In the genomic region with DNA sequence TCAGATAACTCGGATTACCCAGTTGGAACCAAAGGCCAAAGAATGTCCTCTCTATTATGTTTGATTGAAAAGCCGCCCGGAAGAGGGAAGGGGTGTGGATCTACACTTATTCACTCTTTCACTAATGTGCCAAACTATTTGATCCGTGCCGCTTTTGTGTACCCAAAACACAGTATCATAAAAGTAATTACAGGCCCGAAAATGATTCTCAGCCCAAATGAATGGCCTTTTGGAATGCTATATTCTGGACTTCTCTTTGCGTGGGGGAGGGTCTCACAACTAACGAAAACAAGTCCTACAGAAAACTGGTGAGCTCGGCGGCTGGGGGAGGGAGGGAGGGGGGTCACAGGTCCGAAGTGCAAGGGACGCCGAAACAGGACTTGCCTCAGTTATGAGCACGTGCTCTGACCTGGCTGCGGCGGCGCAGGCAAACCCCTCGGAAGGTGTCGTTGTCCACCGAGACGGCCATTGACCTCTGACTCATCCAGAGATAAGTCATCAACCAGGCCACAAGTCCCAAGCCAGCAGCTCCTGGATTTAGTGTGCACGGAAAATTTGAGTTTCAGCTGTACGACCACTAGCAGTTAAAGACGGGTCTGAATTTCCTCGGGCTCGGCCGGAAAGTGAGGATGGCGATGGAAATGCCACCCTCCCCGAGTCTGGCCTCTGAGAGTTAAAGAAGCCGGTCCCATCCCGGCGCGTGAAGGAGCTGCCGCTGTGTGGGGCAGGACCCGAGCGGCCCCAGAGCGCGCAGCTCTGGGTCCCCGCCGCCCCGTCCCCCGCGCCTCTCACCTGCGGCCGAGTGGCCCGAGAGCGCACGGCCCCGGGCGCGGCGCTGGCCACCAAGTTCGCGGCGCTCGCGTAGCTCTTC, we compare ENCODE assay signal across 8 cellular contexts. TPM values are rescaled to one million over a fixed set of nuclear protein-coding genes. Genes with fewer than 3 reads are reported as not detected.
DNase-seq lines count a peak whose midpoint lies in the region; ATAC-seq and TF ChIP-seq lines count a peak whose summit lies in the region.

No MANE protein-coding gene starts in this region.

- H3K27me3 Mint-ChIP-seq in activated naive CD8-positive, alpha-beta T cell treated with anti-CD3 and anti-CD28 coated beads, Interleukin-2, amount 10 ng/mL, durations not matched to agents 7 days and 5 days: peaks cover 53% of the 10 kb centered on the region
- H3K27me3 Mint-ChIP-seq in activated T-helper 2 cell treated with anti-CD3 and anti-CD28 coated beads, Interferon-gamma antibody, Interleukin-2, Interleukin-4, amounts not matched to agents 10 μg/mL and 5 μg/mL and 100 μg/mL, durations not matched to agents 14 hours and 24 hours and 36 hours (ENCODE audit: low read depth): peaks cover 63% of the 10 kb centered on the region

- TF ChIP-seq CTCF in BE2C (IDR thresholded peaks at IDR 0.05; ENCODE audit: low read depth, low read length): no peak

- DNase-seq in BE2C (no peak), Right ventricle myocardium inferior (ENCODE audit: missing footprints) (peak; percentile 62), occipital lobe (lab: John Stamatoyannopoulos, UW) (peak; percentile 63), mesenteric fat pad (ENCODE audit: low spot score) (no peak), KBM-7 (no peak)
- peak; percentile 26 for DNase-seq in activated naive CD8-positive, alpha-beta T cell treated with anti-CD3 and anti-CD28 coated beads, Interleukin-2, amount 10 ng/mL, durations not matched to agents 7 days and 5 days
- no peak for DNase-seq in activated T-helper 2 cell treated with anti-CD3 and anti-CD28 coated beads, Interferon-gamma antibody, Interleukin-2, Interleukin-4, amounts not matched to agents 10 μg/mL and 5 μg/mL and 100 μg/mL, durations not matched to agents 14 hours and 24 hours and 36 hours (ENCODE audit: low spot score)

- no peaks in the 10 kb centered on the region for H3K9me3 Mint-ChIP-seq in activated naive CD8-positive, alpha-beta T cell treated with anti-CD3 and anti-CD28 coated beads, Interleukin-2, amount 10 ng/mL, durations not matched to agents 7 days and 5 days
- H3K9me3 Mint-ChIP-seq in activated T-helper 2 cell treated with anti-CD3 and anti-CD28 coated beads, Interferon-gamma antibody, Interleukin-2, Interleukin-4, amounts not matched to agents 10 μg/mL and 5 μg/mL and 100 μg/mL, durations not matched to agents 14 hours and 24 hours and 36 hours: no peaks in the 10 kb centered on the region

- no peaks in the 10 kb centered on the region for H3K36me3 ChIP-seq in BE2C

- no peaks in the 10 kb centered on the region for H3K36me3 Mint-ChIP-seq in activated naive CD8-positive, alpha-beta T cell treated with anti-CD3 and anti-CD28 coated beads, Interleukin-2, amount 10 ng/mL, durations not matched to agents 7 days and 5 days
- no peaks in the 10 kb centered on the region for H3K36me3 Mint-ChIP-seq in activated T-helper 2 cell treated with anti-CD3 and anti-CD28 coated beads, Interferon-gamma antibody, Interleukin-2, Interleukin-4, amounts not matched to agents 10 μg/mL and 5 μg/mL and 100 μg/mL, durations not matched to agents 14 hours and 24 hours and 36 hours (ENCODE audit: low read depth)

- POLR2A ChIA-PET in activated naive CD8-positive, alpha-beta T cell treated with anti-CD3 and anti-CD28 coated beads, Interleukin-2, amount 10 ng/mL, durations not matched to agents 7 days and 5 days (lab: Charles Lee): no interaction called here

- no peak overlapping the region for H3K27ac Mint-ChIP-seq in activated naive CD8-positive, alpha-beta T cell treated with anti-CD3 and anti-CD28 coated beads, Interleukin-2, amount 10 ng/mL, durations not matched to agents 7 days and 5 days
- no peak overlapping the region for H3K27ac Mint-ChIP-seq in activated T-helper 2 cell treated with anti-CD3 and anti-CD28 coated beads, Interferon-gamma antibody, Interleukin-2, Interleukin-4, amounts not matched to agents 10 μg/mL and 5 μg/mL and 100 μg/mL, durations not matched to agents 14 hours and 24 hours and 36 hours

- ATAC-seq in HG02759 (IDR thresholded peaks at IDR 0.05; ENCODE audit: unreplicated experiment): peak; percentile 55
- peak; percentile 14 for ATAC-seq in activated naive CD8-positive, alpha-beta T cell treated with anti-CD3 and anti-CD28 coated beads, Interleukin-2, amount 10 ng/mL, durations not matched to agents 7 days and 5 days (ENCODE audit: low read depth)
- ATAC-seq in Right ventricle myocardium inferior: peak; percentile 17

- intact Hi-C loops in Right ventricle myocardium inferior (cut with DNase I): loop anchor here (2.0 to 5.0 kb wide), 2 partner anchors 38 to 47 kb away; partner anchors contain the start of gene PRSS48
- intact Hi-C loops in activated T-helper 2 cell treated with anti-CD3 and anti-CD28 coated beads, Interferon-gamma antibody, Interleukin-2, Interleukin-4, amounts not matched to agents 10 μg/mL and 5 μg/mL and 100 μg/mL, durations not matched to agents 14 hours and 24 hours and 36 hours (cut with micrococcal nuclease): no loop called here

- in situ Hi-C loops in KBM-7 (cut with MboI; ENCODE audit: low pct_unique_long_range_greater_than_20kb, low sequenced_read_pairs): no loop called here

- H3K27me3 ChIP-seq in BE2C: no peaks in the 10 kb centered on the region; the same call in 1 of the 2 replicates

- H3K4me3 Mint-ChIP-seq in activated naive CD8-positive, alpha-beta T cell treated with anti-CD3 and anti-CD28 coated beads, Interleukin-2, amount 10 ng/mL, durations not matched to agents 7 days and 5 days: peak overlapping the region; percentile 36
- H3K4me3 Mint-ChIP-seq in activated T-helper 2 cell treated with anti-CD3 and anti-CD28 coated beads, Interferon-gamma antibody, Interleukin-2, Interleukin-4, amounts not matched to agents 10 μg/mL and 5 μg/mL and 100 μg/mL, durations not matched to agents 14 hours and 24 hours and 36 hours (ENCODE audit: low read depth): no peak overlapping the region

- peaks cover 9% of the 10 kb centered on the region for H3K4me1 Mint-ChIP-seq in activated naive CD8-positive, alpha-beta T cell treated with anti-CD3 and anti-CD28 coated beads, Interleukin-2, amount 10 ng/mL, durations not matched to agents 7 days and 5 days
- peaks cover 2% of the 10 kb centered on the region for H3K4me1 Mint-ChIP-seq in activated T-helper 2 cell treated with anti-CD3 and anti-CD28 coated beads, Interferon-gamma antibody, Interleukin-2, Interleukin-4, amounts not matched to agents 10 μg/mL and 5 μg/mL and 100 μg/mL, durations not matched to agents 14 hours and 24 hours and 36 hours (ENCODE audit: low read depth)

- peak overlapping the region; percentile 72 for H3K4me3 ChIP-seq in BE2C (ENCODE audit: low read depth, low read length)

- H3K9me3 ChIP-seq in BE2C: no peaks in the 10 kb centered on the region

- H3K4me1 ChIP-seq in BE2C: no peaks in the 10 kb centered on the region

RNA-seq across cellular contexts. Expression of gene SH3D19, which starts 0.7 kb away (rescaled TPM):
- polyA plus RNA-seq in BE2C (2012; ENCODE audit: insufficient read depth, insufficient read length, low read depth): 3.0 TPM
- not detected for total RNA-seq in activated naive CD8-positive, alpha-beta T cell treated with anti-CD3 and anti-CD28 coated beads, Interleukin-2, amount 10 ng/mL, durations not matched to agents 7 days and 5 days
- total RNA-seq in Right ventricle myocardium inferior (108 TPM), occipital lobe (5.5 TPM), mesenteric fat pad (162 TPM)
- not detected in 2 replicates for total RNA-seq in activated T-helper 2 cell treated with anti-CD3 and anti-CD28 coated beads, Interferon-gamma antibody, Interleukin-2, Interleukin-4, amounts not matched to agents 10 μg/mL and 5 μg/mL and 100 μg/mL, durations not matched to agents 14 hours and 24 hours and 36 hours

RNA-seq across cellular contexts. Expression of gene PRSS48, which starts 47.7 kb away (rescaled TPM):
- not detected for polyA plus RNA-seq in BE2C (2012; ENCODE audit: insufficient read depth, insufficient read length, low read depth)
- not detected for total RNA-seq in activated naive CD8-positive, alpha-beta T cell treated with anti-CD3 and anti-CD28 coated beads, Interleukin-2, amount 10 ng/mL, durations not matched to agents 7 days and 5 days
- total RNA-seq in Right ventricle myocardium inferior (not detected), occipital lobe (not detected), mesenteric fat pad (not detected)
- not detected in 2 replicates for total RNA-seq in activated T-helper 2 cell treated with anti-CD3 and anti-CD28 coated beads, Interferon-gamma antibody, Interleukin-2, Interleukin-4, amounts not matched to agents 10 μg/mL and 5 μg/mL and 100 μg/mL, durations not matched to agents 14 hours and 24 hours and 36 hours

Comparison
In these comparisons a context has a peak if more than half of its experiments do, and no peak if none do; other contexts are left out.
1. DNase-seq: peak in activated naive CD8-positive, alpha-beta T cell treated with anti-CD3 and anti-CD28 coated beads, Interleukin-2, amount 10 ng/mL, durations not matched to agents 7 days and 5 days (single experiment), Right ventricle myocardium inferior (single experiment) and occipital lobe (single experiment); none in BE2C (single experiment), mesenteric fat pad (single experiment), KBM-7 (single experiment) and activated T-helper 2 cell treated with anti-CD3 and anti-CD28 coated beads, Interferon-gamma antibody, Interleukin-2, Interleukin-4, amounts not matched to agents 10 μg/mL and 5 μg/mL and 100 μg/mL, durations not matched to agents 14 hours and 24 hours and 36 hours (single experiment).
2. RNA of gene SH3D19, which starts 0.7 kb away (total RNA-seq): 162 TPM in mesenteric fat pad (single experiment) and 108 TPM in Right ventricle myocardium inferior (single experiment); 5.5 TPM in occipital lobe (single experiment), not detected in activated naive CD8-positive, alpha-beta T cell treated with anti-CD3 and anti-CD28 coated beads, Interleukin-2, amount 10 ng/mL, durations not matched to agents 7 days and 5 days and not detected in activated T-helper 2 cell treated with anti-CD3 and anti-CD28 coated beads, Interferon-gamma antibody, Interleukin-2, Interleukin-4, amounts not matched to agents 10 μg/mL and 5 μg/mL and 100 μg/mL, durations not matched to agents 14 hours and 24 hours and 36 hours; every median in the first group is over 10 times any median in the second.
3. Peak in every context shown above with its lines, with median percentiles within 50 percentile points of each other: ATAC-seq.